ENCODE assay signal across 16 cellular contexts in the genomic region with DNA sequence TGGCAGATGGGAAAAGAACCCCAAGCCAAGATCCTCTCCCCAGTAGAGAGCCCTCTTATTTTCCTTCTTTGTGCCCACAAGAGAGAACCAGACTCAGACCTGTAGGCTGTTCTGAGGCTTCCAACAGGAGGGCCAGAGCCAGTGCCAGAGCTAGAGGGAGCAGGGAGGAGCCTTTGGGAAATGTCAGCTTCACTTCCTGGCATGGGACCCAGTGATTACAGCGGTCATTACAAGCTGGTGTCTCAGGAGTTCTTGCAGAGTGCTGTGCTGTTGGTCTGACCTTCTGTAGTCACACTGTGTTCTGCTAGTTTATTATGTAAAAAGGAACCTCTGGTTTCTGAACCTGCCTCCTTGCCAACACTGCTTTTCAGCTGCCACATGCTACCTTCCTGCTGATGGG. TPM values are rescaled to one million over a fixed set of nuclear protein-coding genes. Genes with fewer than 3 reads are reported as not detected.
A peak's percentile ranks its signal among the peaks of the same experiment; 100 is the strongest.
DNase-seq lines count a peak whose midpoint lies in the region; ATAC-seq, FAIRE-seq and TF ChIP-seq lines count a peak whose summit lies in the region.
"Had no signal": no experiment of that assay in that cellular context is flagged by ENCODE, and none has a peak within 500 bp of the region (broad histone marks: within the 10 kb centered on the region; RNA-seq: fewer than 3 reads in every experiment).

No MANE protein-coding gene starts in this region.

- 13% methylated on average over 1 of the region's 1 CpG for WGBS in esophagus muscularis mucosa

- DNase-seq in LNCaP clone FGC (ENCODE audit: low read depth) (peak; percentile 25), esophagus muscularis mucosa (ENCODE audit: extremely low spot score) (no peak), mucosa of descending colon (peak in 1 of 3 donors; percentile 32), thoracic aorta (ENCODE audit: low spot score) (no peak), glutamatergic neuron (no peak), COLO829 (ENCODE audit: low spot score) (no peak), GM19239 (ENCODE audit: insufficient read length, low spot score) (no peak)
- DNase-seq: activated CD8-positive, alpha-beta T cell treated with anti-CD3 and anti-CD28 coated beads, Interleukin-2, amount 10 ng/mL, durations not matched to agents 7 days and 5 days; cortex of kidney; NCI-H1105 treated with DMSO at 0.1 percent for 48 hours; NCI-H524 treated with DMSO at 0.1 percent for 48 hours; SHP77 treated with DMSO at 0.1 percent for 48 hours had no signal

- H3K9me3 Mint-ChIP-seq in glutamatergic neuron (ENCODE audit: unreplicated experiment): no peaks in the 10 kb centered on the region
- H3K9me3 Mint-ChIP-seq: activated naive CD4-positive, alpha-beta T cell treated with anti-CD3 and anti-CD28 coated beads, Interleukin-2, amount 50 U/mL, for 72 hours; neural crest cell had no signal

- H3K4me3 ChIP-seq in LNCaP clone FGC (ENCODE audit: low read depth, low read length) (no peak overlapping the region), esophagus muscularis mucosa (no peak overlapping the region), mucosa of descending colon (no peak overlapping the region), thoracic aorta (no peak overlapping the region)

- no peaks in the 10 kb centered on the region for H3K36me3 Mint-ChIP-seq in glutamatergic neuron (ENCODE audit: unreplicated experiment)
- H3K36me3 Mint-ChIP-seq: activated naive CD4-positive, alpha-beta T cell treated with anti-CD3 and anti-CD28 coated beads, Interleukin-2, amount 50 U/mL, for 72 hours had no signal

- H3K4me3 Mint-ChIP-seq in glutamatergic neuron (ENCODE audit: unreplicated experiment): no peak overlapping the region
- H3K4me3 Mint-ChIP-seq: activated CD8-positive, alpha-beta T cell treated with anti-CD3 and anti-CD28 coated beads, Interleukin-2, amount 10 ng/mL, durations not matched to agents 7 days and 5 days; neural crest cell had no signal

- H3K9me3 ChIP-seq in esophagus muscularis mucosa (no peaks in the 10 kb centered on the region), mucosa of descending colon (no peaks in the 10 kb centered on the region), thoracic aorta (no peaks in the 10 kb centered on the region)

- H3K27ac ChIP-seq in esophagus muscularis mucosa (replicated peaks in 1 of 4) (peak overlapping the region; percentile 50 to 68 (median 66)), thoracic aorta (no peak overlapping the region)

- FAIRE-seq in GM19239 (lab: Jason Lieb, UNC): no peak
- FAIRE-seq: keratinocyte had no signal

- intact Hi-C loops in esophagus muscularis mucosa (cut with DNase I) (no loop called here), mucosa of descending colon (cut with DNase I, micrococcal nuclease) (no loop called here)

- H3K4me1 ChIP-seq in esophagus muscularis mucosa: peaks cover 60 to 76% (median 73%) of the 10 kb centered on the region in 4 donors
- peaks cover 5% of the 10 kb centered on the region for H3K4me1 ChIP-seq in mucosa of descending colon (ENCODE audit: low read depth)
- H3K4me1 ChIP-seq in thoracic aorta (ENCODE audit: control insufficient read depth in 1 of 2, low read depth in 2 of 2): peaks cover 0 to 16% of the 10 kb centered on the region in 2 donors

- H3K36me3 ChIP-seq in esophagus muscularis mucosa (peaks cover 4 to 17% (median 16%) of the 10 kb centered on the region in 4 donors), mucosa of descending colon (ENCODE audit: low read depth) (no peaks in the 10 kb centered on the region), thoracic aorta (peaks cover 13% of the 10 kb centered on the region)

- no peak for TF ChIP-seq EP300 in esophagus muscularis mucosa (IDR thresholded peaks at IDR 0.05)

- no peaks in the 10 kb centered on the region for H3K27me3 ChIP-seq in esophagus muscularis mucosa
- H3K27me3 ChIP-seq in thoracic aorta (replicated peaks; ENCODE audit: insufficient read depth): no peaks in the 10 kb centered on the region

- TF ChIP-seq POLR2A in esophagus muscularis mucosa (IDR thresholded peaks at IDR 0.05; ENCODE audit: low read depth): no peak

- H3K27ac Mint-ChIP-seq in glutamatergic neuron (ENCODE audit: unreplicated experiment): no peak overlapping the region
- H3K27ac Mint-ChIP-seq: activated CD8-positive, alpha-beta T cell treated with anti-CD3 and anti-CD28 coated beads, Interleukin-2, amount 10 ng/mL, durations not matched to agents 7 days and 5 days had no signal

- TF ChIP-seq CTCF in LNCaP clone FGC (IDR thresholded peaks at IDR 0.05; ENCODE audit: control insufficient read depth, extremely low read depth, insufficient read depth) (no peak), esophagus muscularis mucosa (IDR thresholded peaks at IDR 0.05) (no peak), mucosa of descending colon (IDR thresholded peaks at IDR 0.05) (no peak), thoracic aorta (IDR thresholded peaks at IDR 0.05) (no peak), glutamatergic neuron (IDR thresholded peaks at IDR 0.05; ENCODE audit: partially characterized antibody, unreplicated experiment) (no peak)

- H3K27me3 Mint-ChIP-seq in glutamatergic neuron (ENCODE audit: unreplicated experiment): peaks cover 1% of the 10 kb centered on the region

- H3K4me1 Mint-ChIP-seq in glutamatergic neuron (ENCODE audit: low read depth, unreplicated experiment): peaks cover 12% of the 10 kb centered on the region
- H3K4me1 Mint-ChIP-seq: neural crest cell had no signal

- peak; percentile 44 for ATAC-seq in mucosa of descending colon
- ATAC-seq in thoracic aorta (ENCODE audit: insufficient number of reproducible peaks, low FRiP score, low read depth): peak; percentile 24
- ATAC-seq in HG03378 (IDR thresholded peaks at IDR 0.05; ENCODE audit: unreplicated experiment): no peak
- ATAC-seq: activated CD8-positive, alpha-beta T cell treated with anti-CD3 and anti-CD28 coated beads, Interleukin-2, amount 10 ng/mL, durations not matched to agents 7 days and 5 days; activated naive CD4-positive, alpha-beta T cell treated with anti-CD3 and anti-CD28 coated beads, Interleukin-2, amount 50 U/mL, for 72 hours had no signal

RNA-seq across cellular contexts. Expression of a gene that starts 38.9 kb away (rescaled TPM):
- total RNA-seq in esophagus muscularis mucosa: 10 to 100 TPM; 19.2 to 24.1 (median 22.8) TPM
- 10 to 100 TPM; 20.2 to 23.3 (median 22.2) TPM for total RNA-seq in mucosa of descending colon
- 10 to 100 TPM; 25.4 to 31.5 TPM for total RNA-seq in thoracic aorta
- total RNA-seq in glutamatergic neuron (ENCODE audit: unreplicated experiment): 17.4 TPM

Comparison
In these comparisons a context has a peak if more than half of its experiments do, and no peak if none do; other contexts are left out.
1. H3K27ac ChIP-seq: peak in esophagus muscularis mucosa (4 of 4); none in thoracic aorta (0 of 2).